Comparison of ENCODE assay signal across 8 cellular contexts in the genomic region with DNA sequence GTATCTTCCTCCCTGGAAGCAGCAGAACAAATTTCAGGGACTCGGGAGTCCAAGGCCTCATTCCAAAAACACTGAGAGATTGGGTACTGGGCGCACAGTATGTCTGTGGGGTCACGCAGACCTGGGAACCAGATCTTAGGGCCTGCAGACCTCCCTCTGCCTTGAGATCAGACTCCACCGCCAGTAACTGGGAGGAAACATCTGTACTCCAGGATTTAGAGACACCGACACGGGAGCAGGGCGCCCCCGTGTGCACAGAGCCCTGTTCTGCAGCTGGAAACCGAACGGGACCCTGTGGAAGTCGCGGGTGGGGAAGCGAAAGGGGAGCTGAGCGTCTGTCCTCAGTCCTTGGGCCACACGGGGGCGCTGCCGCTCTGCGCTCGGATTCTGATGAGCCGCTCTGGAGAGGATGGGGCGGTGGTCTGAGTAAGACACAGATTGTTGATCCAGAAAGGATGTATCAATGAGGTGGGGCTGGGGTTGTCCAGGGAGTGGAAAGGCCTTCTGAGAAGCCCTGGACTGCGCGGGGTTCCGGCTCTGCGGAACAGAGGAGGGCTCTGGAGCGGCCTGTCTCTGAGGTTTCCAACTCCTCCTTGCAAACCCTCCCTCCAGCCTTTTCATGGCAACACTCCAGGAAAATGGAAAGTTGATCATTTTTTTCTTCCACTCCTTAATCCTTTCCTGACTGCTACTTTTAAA. TPM values are rescaled to one million over a fixed set of nuclear protein-coding genes. Genes with fewer than 3 reads are reported as not detected.
A peak's percentile ranks its signal among the peaks of the same experiment; 100 is the strongest.
DNase-seq lines count a peak whose midpoint lies in the region; ATAC-seq and TF ChIP-seq lines count a peak whose summit lies in the region.
"Not testable (repeated sequence)": the region's sequence is repeated elsewhere in the genome, so short reads cannot be mapped to it uniquely, and the experiment has no call there.

No MANE protein-coding gene starts in this region.

- not testable (repeated sequence) for H3K27ac ChIP-seq in CD8-positive, alpha-beta memory T cell (ENCODE audit: low read depth, low read length); HEK293 (ENCODE audit: extremely low read depth, low read depth, low read length); foreskin keratinocyte

- peak overlapping the region in 1 of 8 donors; percentile 58 for H3K27ac Mint-ChIP-seq in CD8-positive, alpha-beta memory T cell
- H3K27ac Mint-ChIP-seq in activated naive CD4-positive, alpha-beta T cell treated with anti-CD3 and anti-CD28 coated beads, Interleukin-2, amount 50 U/mL, for 72 hours; natural killer cell treated with Interleukin-12 subunit alpha and Interleukin-12 subunit beta and Interleukin-15 and Interleukin-18, amount 100 ng/mL, for 72 hours: not testable (repeated sequence)

- DNase-seq in CD8-positive, alpha-beta memory T cell, result peak; percentile 72 to 89 (median 81)
- peak; percentile 79 for DNase-seq in NCI-H2196 (lab: John Stamatoyannopoulos, UW; ENCODE audit: unreplicated experiment)
- peak; percentile 92 for DNase-seq in T-helper 9 cell
- peak; percentile 78 to 92 for DNase-seq in activated naive CD4-positive, alpha-beta T cell treated with anti-CD3 and anti-CD28 coated beads, Interleukin-2, amount 50 U/mL, for 72 hours (ENCODE audit: low spot score in 2 of 2)
- peak; percentile 26 to 56 for DNase-seq in foreskin keratinocyte
- DNase-seq in natural killer cell treated with Interleukin-12 subunit alpha and Interleukin-12 subunit beta and Interleukin-15 and Interleukin-18, amount 100 ng/mL, for 72 hours (ENCODE audit: low spot score), result peak; percentile 82
- peak; percentile 65 to 75 for DNase-seq in stimulated activated CD8-positive, alpha-beta memory T cell treated with anti-CD3 and anti-CD28 coated beads, Interleukin-2, amount 100 ng/mL, for 1 hour (ENCODE audit: low read depth in 2 of 2)

- H3K4me3 Mint-ChIP-seq in CD8-positive, alpha-beta memory T cell, result peak overlapping the region in 5 of 7 donors; percentile 25 to 75 (median 50)
- H3K4me3 Mint-ChIP-seq in natural killer cell treated with Interleukin-12 subunit alpha and Interleukin-12 subunit beta and Interleukin-15 and Interleukin-18, amount 100 ng/mL, for 72 hours, result not testable (repeated sequence)

- peaks cover 67% of the 10 kb centered on the region for H3K27me3 ChIP-seq in CD8-positive, alpha-beta memory T cell (ENCODE audit: insufficient read depth, low read length, poor library complexity, severe bottlenecking)
- peaks cover 91% of the 10 kb centered on the region for H3K27me3 ChIP-seq in foreskin keratinocyte

- CTCF ChIA-PET in CD8-positive, alpha-beta memory T cell (lab: Charles Lee), result interaction anchor here (0.6 to 4.3 kb wide), 27 partner anchors 10 to 634 kb away, joined by 3 to 26 read pairs (median 4); no protein-coding TSS in a partner anchor
- CTCF ChIA-PET in HEK293 (lab: Yijun Ruan, JAX), result interaction anchor here (0.6 to 6.8 kb wide), 61 partner anchors 8 to 752 kb away, joined by 3 to 102 read pairs (median 5); no protein-coding TSS in a partner anchor

- not testable (repeated sequence) for H3K36me3 Mint-ChIP-seq in CD8-positive, alpha-beta memory T cell; activated naive CD4-positive, alpha-beta T cell treated with anti-CD3 and anti-CD28 coated beads, Interleukin-2, amount 50 U/mL, for 72 hours; natural killer cell treated with Interleukin-12 subunit alpha and Interleukin-12 subunit beta and Interleukin-15 and Interleukin-18, amount 100 ng/mL, for 72 hours

- peak; percentile 89 to 95 for ATAC-seq in activated naive CD4-positive, alpha-beta T cell treated with anti-CD3 and anti-CD28 coated beads, Interleukin-2, amount 50 U/mL, for 72 hours
- ATAC-seq in foreskin keratinocyte, result peak; percentile 82
- ATAC-seq in natural killer cell treated with Interleukin-12 subunit alpha and Interleukin-12 subunit beta and Interleukin-15 and Interleukin-18, amount 100 ng/mL, for 72 hours, result peak; percentile 85 to 89

- not testable (repeated sequence) for H3K4me3 ChIP-seq in CD8-positive, alpha-beta memory T cell (ENCODE audit: low read length); HEK293 (ENCODE audit: low read depth, low read length)

- POLR2A ChIA-PET in CD8-positive, alpha-beta memory T cell (lab: Charles Lee), result not testable (repeated sequence)
- POLR2A ChIA-PET in HEK293 (lab: Yijun Ruan, JAX), result interaction anchor here (0.5 to 1.0 kb wide), 2 partner anchors 91 to 143 kb away, joined by 4 read pairs; no protein-coding TSS in a partner anchor

- not testable (repeated sequence) for H3K9me3 Mint-ChIP-seq in CD8-positive, alpha-beta memory T cell; activated naive CD4-positive, alpha-beta T cell treated with anti-CD3 and anti-CD28 coated beads, Interleukin-2, amount 50 U/mL, for 72 hours; natural killer cell treated with Interleukin-12 subunit alpha and Interleukin-12 subunit beta and Interleukin-15 and Interleukin-18, amount 100 ng/mL, for 72 hours

- H3K4me1 Mint-ChIP-seq in CD8-positive, alpha-beta memory T cell, result peaks cover 39 to 54% (median 47%) of the 10 kb centered on the region in 3 donors
- H3K4me1 Mint-ChIP-seq in natural killer cell treated with Interleukin-12 subunit alpha and Interleukin-12 subunit beta and Interleukin-15 and Interleukin-18, amount 100 ng/mL, for 72 hours (ENCODE audit: low read depth in 2 of 2), result peaks cover 24 to 31% of the 10 kb centered on the region in 2 donors

- not testable (repeated sequence) for H3K36me3 ChIP-seq in CD8-positive, alpha-beta memory T cell (ENCODE audit: insufficient read depth, low read length); HEK293 (ENCODE audit: control insufficient read depth in 2 of 2, insufficient read depth in 1 of 2, low read length in 2 of 2)

- H3K9me3 ChIP-seq in CD8-positive, alpha-beta memory T cell (ENCODE audit: low read length); HEK293 (ENCODE audit: control insufficient read depth, insufficient read depth, low read depth, low read length): not testable (repeated sequence)

- H3K27me3 Mint-ChIP-seq in CD8-positive, alpha-beta memory T cell, result peaks cover 55 to 85% of the 10 kb centered on the region in 2 donors
- H3K27me3 Mint-ChIP-seq in natural killer cell treated with Interleukin-12 subunit alpha and Interleukin-12 subunit beta and Interleukin-15 and Interleukin-18, amount 100 ng/mL, for 72 hours, result peaks cover 52 to 72% of the 10 kb centered on the region in 2 donors

- TF ChIP-seq CTCF in HEK293 (tag by site-specific recombination; IDR thresholded peaks at IDR 0.05) (peak; percentile 97), foreskin keratinocyte (conservative IDR thresholded peaks at IDR 0.05) (peak; percentile 97)

- H3K4me1 ChIP-seq in CD8-positive, alpha-beta memory T cell (ENCODE audit: insufficient read depth, low read length), result peaks cover 35% of the 10 kb centered on the region
- not testable (repeated sequence) for H3K4me1 ChIP-seq in HEK293 (ENCODE audit: control insufficient read depth, insufficient read depth, low read length); foreskin keratinocyte

TF ChIP-seq in HEK293, 187 proteins besides CTCF, POLR2A, EP300 and RAD21 (continues in another document):
- TF ChIP-seq KLF8 (tag by site-specific recombination; IDR thresholded peaks at IDR 0.05) (0 out of 2 replicates have a peak, but pooled peaks have one; percentile 38), GLIS1 (tag by site-specific recombination; IDR thresholded peaks at IDR 0.05) (peak; percentile 29; the same call in 1 of the 2 replicates), ZNF610 (tag by site-specific recombination; IDR thresholded peaks at IDR 0.05; ENCODE audit: borderline replicate concordance) (peak; percentile 73), ZFP37 (tag by site-specific recombination; IDR thresholded peaks at IDR 0.05) (peak; percentile 67; the same call in 1 of the 2 replicates), ZNF660 (tag by site-specific recombination; IDR thresholded peaks at IDR 0.05) (peak; percentile 97), ZBTB17 (tag by site-specific recombination; IDR thresholded peaks at IDR 0.05) (peak; percentile 97), ZNF654 (tag by site-specific recombination; IDR thresholded peaks at IDR 0.05; ENCODE audit: low read depth) (peak; percentile 97), MZF1 (tag by site-specific recombination; IDR thresholded peaks at IDR 0.05; ENCODE audit: borderline replicate concordance) (peak; percentile 79; the same call in 1 of the 2 replicates), SP7 (tag by site-specific recombination; IDR thresholded peaks at IDR 0.05) (peak; percentile 65), IKZF3 (tag by site-specific recombination; IDR thresholded peaks at IDR 0.05) (peak; percentile 81), ZNF2 (tag by site-specific recombination; IDR thresholded peaks at IDR 0.05) (peak; percentile 93), ZNF600 (tag by site-specific recombination; IDR thresholded peaks at IDR 0.05) (peak; percentile 50; the same call in 1 of the 2 replicates), ZFP69B (tag by site-specific recombination; IDR thresholded peaks at IDR 0.05) (peak; percentile 42; the same call in 1 of the 2 replicates), ZNF391 (tag by site-specific recombination; IDR thresholded peaks at IDR 0.05; ENCODE audit: borderline replicate concordance, low read depth) (peak; percentile 76; the same call in 1 of the 2 replicates)

RNA-seq across cellular contexts. Expression of a gene that starts 35.7 kb away (rescaled TPM):
- total RNA-seq in CD8-positive, alpha-beta memory T cell, result 100 to 1,000 TPM; 502 to 511 TPM
- polyA plus RNA-seq in CD8-positive, alpha-beta memory T cell, result 2,881 TPM
- total RNA-seq in activated naive CD4-positive, alpha-beta T cell treated with anti-CD3 and anti-CD28 coated beads, Interleukin-2, amount 50 U/mL, for 72 hours, result 100 to 1,000 TPM; 493 to 574 TPM
- total RNA-seq in foreskin keratinocyte, result 123 and 142 TPM in 2 replicates
- 131 and 143 TPM in 2 replicates for polyA plus RNA-seq in foreskin keratinocyte
- 100 to 1,000 TPM; 355 to 567 TPM for total RNA-seq in natural killer cell treated with Interleukin-12 subunit alpha and Interleukin-12 subunit beta and Interleukin-15 and Interleukin-18, amount 100 ng/mL, for 72 hours

Comparison
In these comparisons a context has a peak if more than half of its experiments do, and no peak if none do; other contexts are left out.
1. DNase-seq: peak in every context shown above with its lines; median percentile 92 in T-helper 9 cell; 85 in activated naive CD4-positive, alpha-beta T cell treated with anti-CD3 and anti-CD28 coated beads, Interleukin-2, amount 50 U/mL, for 72 hours; 82 in natural killer cell treated with Interleukin-12 subunit alpha and Interleukin-12 subunit beta and Interleukin-15 and Interleukin-18, amount 100 ng/mL, for 72 hours; 81 in CD8-positive, alpha-beta memory T cell; 79 in NCI-H2196; 70 in stimulated activated CD8-positive, alpha-beta memory T cell treated with anti-CD3 and anti-CD28 coated beads, Interleukin-2, amount 100 ng/mL, for 1 hour; 41 in foreskin keratinocyte.